ENCODE assay signal across 8 cellular contexts in genomic region chr16:84228321-84228838, GRCh38. TPM values are rescaled to one million over a fixed set of nuclear protein-coding genes. Genes with fewer than 3 reads are reported as not detected.
DNase-seq lines count a peak whose midpoint lies in the region; ATAC-seq and TF ChIP-seq lines count a peak whose summit lies in the region.

No MANE protein-coding gene starts in this region.

- no peaks in the 10 kb centered on the region for H3K79me2 ChIP-seq in neural progenitor cell (ENCODE audit: low read depth)

- H3K4me3 ChIP-seq in NT2/D1 (ENCODE audit: insufficient read length, low read depth) (peak overlapping the region; percentile 11), neural progenitor cell (no peak overlapping the region)

- H3K36me3 Mint-ChIP-seq in neural progenitor cell, result no peaks in the 10 kb centered on the region
- no peaks in the 10 kb centered on the region for H3K36me3 Mint-ChIP-seq in T-helper 2 cell treated with Interferon-gamma antibody and Interleukin-4, amounts not matched to agents 5 μg/mL and 100 μg/mL, for 36 hours (ENCODE audit: low read depth)

- no peaks in the 10 kb centered on the region for H3K9me3 Mint-ChIP-seq in neural progenitor cell
- no peaks in the 10 kb centered on the region for H3K9me3 Mint-ChIP-seq in T-helper 2 cell treated with Interferon-gamma antibody and Interleukin-4, amounts not matched to agents 5 μg/mL and 100 μg/mL, for 36 hours

- H3K27ac Mint-ChIP-seq in neural progenitor cell, result no peak overlapping the region
- H3K27ac Mint-ChIP-seq in T-helper 2 cell treated with Interferon-gamma antibody and Interleukin-4, amounts not matched to agents 5 μg/mL and 100 μg/mL, for 36 hours, result no peak overlapping the region

- TF ChIP-seq CTCF in neural progenitor cell (IDR thresholded peaks at IDR 0.05), result no peak

- H2AFZ ChIP-seq in neural progenitor cell (replicated peaks), result no peak overlapping the region

- H3K27ac ChIP-seq in neural progenitor cell, result no peak overlapping the region

- peaks cover 33% of the 10 kb centered on the region for H3K4me1 Mint-ChIP-seq in neural progenitor cell
- no peaks in the 10 kb centered on the region for H3K4me1 Mint-ChIP-seq in T-helper 2 cell treated with Interferon-gamma antibody and Interleukin-4, amounts not matched to agents 5 μg/mL and 100 μg/mL, for 36 hours (ENCODE audit: low read depth)

- H3K36me3 ChIP-seq in NT2/D1 (ENCODE audit: insufficient read depth, insufficient read length, low read length), result no peaks in the 10 kb centered on the region
- no peaks in the 10 kb centered on the region for H3K36me3 ChIP-seq in neural progenitor cell

- H3K4me3 Mint-ChIP-seq in neural progenitor cell, result no peak overlapping the region
- H3K4me3 Mint-ChIP-seq in T-helper 2 cell treated with Interferon-gamma antibody and Interleukin-4, amounts not matched to agents 5 μg/mL and 100 μg/mL, for 36 hours, result no peak overlapping the region

- ATAC-seq in esophagus mucosa (peak; percentile 34), HG02623 (IDR thresholded peaks at IDR 0.05; ENCODE audit: unreplicated experiment) (no peak)

- no peaks in the 10 kb centered on the region for H4K20me1 ChIP-seq in neural progenitor cell (ENCODE audit: low read depth)

- H3F3A ChIP-seq in neural progenitor cell (ENCODE audit: low read depth), result peaks cover 4% of the 10 kb centered on the region

- H3K9ac ChIP-seq in NT2/D1 (ENCODE audit: insufficient read length, low read depth) (peak overlapping the region; percentile 53), neural progenitor cell (no peak overlapping the region)

- peaks cover 11% of the 10 kb centered on the region for H3K4me1 ChIP-seq in NT2/D1 (ENCODE audit: insufficient read depth, insufficient read length)
- no peaks in the 10 kb centered on the region for H3K4me1 ChIP-seq in neural progenitor cell

- H3K9me3 ChIP-seq in NT2/D1 (ENCODE audit: insufficient read depth, low read length) (no peaks in the 10 kb centered on the region), neural progenitor cell (ENCODE audit: low read depth) (no peaks in the 10 kb centered on the region)

- peak; percentile 91 for DNase-seq in COLO829 (ENCODE audit: low spot score)
- peak; percentile 51 for DNase-seq in NT2/D1 (ENCODE audit: low read depth, low spot score)
- DNase-seq in neural progenitor cell (ENCODE audit: low spot score), result peak; percentile 31
- DNase-seq in stimulated activated CD4-positive, alpha-beta T cell treated with anti-CD3 and anti-CD28 coated beads, Interleukin-15, amount 100 ng/mL, for 24 hours, result no peak
- no peak for DNase-seq in activated CD4-positive, alpha-beta T cell treated with anti-CD3 and anti-CD28 coated beads, Interleukin-2, amount 50 U/mL, for 4 hours
- no peak for DNase-seq in T-helper 2 cell treated with Interferon-gamma antibody and Interleukin-4, amounts not matched to agents 5 μg/mL and 100 μg/mL, for 36 hours (ENCODE audit: low spot score)

- H3K4me2 ChIP-seq in neural progenitor cell, result no peak overlapping the region

- peaks cover 14% of the 10 kb centered on the region for H3K27me3 Mint-ChIP-seq in neural progenitor cell (ENCODE audit: insufficient read depth, low read depth)
- peaks cover 15% of the 10 kb centered on the region for H3K27me3 Mint-ChIP-seq in T-helper 2 cell treated with Interferon-gamma antibody and Interleukin-4, amounts not matched to agents 5 μg/mL and 100 μg/mL, for 36 hours (ENCODE audit: low read depth)

- H3K27me3 ChIP-seq in NT2/D1 (ENCODE audit: insufficient read depth, insufficient read length), result no peaks in the 10 kb centered on the region
- no peaks in the 10 kb centered on the region for H3K27me3 ChIP-seq in neural progenitor cell

RNA-seq across cellular contexts. Expression of gene KCNG4, which starts 11.4 kb away (rescaled TPM):
- total RNA-seq in esophagus mucosa, result not detected
- total RNA-seq in neural progenitor cell (ENCODE audit: low replicate concordance), result not detected in 2 replicates

RNA-seq across cellular contexts. Expression of gene ADAD2, which starts 37.4 kb away (rescaled TPM):
- total RNA-seq in esophagus mucosa, result 1.1 TPM
- total RNA-seq in neural progenitor cell (ENCODE audit: low replicate concordance), result not detected in 2 replicates

RNA-seq across cellular contexts. Expression of gene TAF1C, which starts 41.5 kb away (rescaled TPM):
- 18.3 TPM for total RNA-seq in esophagus mucosa
- 23.3 and 70.3 TPM in 2 replicates for total RNA-seq in neural progenitor cell (ENCODE audit: low replicate concordance)

Comparison
In these comparisons a context has a peak if more than half of its experiments do, and no peak if none do; other contexts are left out.
1. DNase-seq: peak in COLO829 (single experiment), NT2/D1 (single experiment) and neural progenitor cell (single experiment); none in stimulated activated CD4-positive, alpha-beta T cell treated with anti-CD3 and anti-CD28 coated beads, Interleukin-15, amount 100 ng/mL, for 24 hours (single experiment), activated CD4-positive, alpha-beta T cell treated with anti-CD3 and anti-CD28 coated beads, Interleukin-2, amount 50 U/mL, for 4 hours (0 of 2) and T-helper 2 cell treated with Interferon-gamma antibody and Interleukin-4, amounts not matched to agents 5 μg/mL and 100 μg/mL, for 36 hours (single experiment).